8 cellular contexts compared by ENCODE assay signal in genomic region chr11:130894322-130895025, GRCh38. TPM values are rescaled to one million over a fixed set of nuclear protein-coding genes. Genes with fewer than 3 reads are reported as not detected.
DNase-seq lines count a peak whose midpoint lies in the region; ATAC-seq and TF ChIP-seq lines count a peak whose summit lies in the region.

No MANE protein-coding gene starts in this region.

- H3K27me3 ChIP-seq in Karpas-422 (ENCODE audit: low read length) (no peaks in the 10 kb centered on the region), foreskin keratinocyte (no peaks in the 10 kb centered on the region), upper lobe of left lung (no peaks in the 10 kb centered on the region)

- H3K36me3 ChIP-seq in Karpas-422 (ENCODE audit: insufficient read depth, low read length) (peaks cover 11% of the 10 kb centered on the region; the same call in 1 of the 2 replicates), upper lobe of left lung (peaks cover 3 to 88% (median 38%) of the 10 kb centered on the region in 4 donors)

- H3K9me3 ChIP-seq in Karpas-422 (ENCODE audit: low read length) (no peaks in the 10 kb centered on the region), upper lobe of left lung (no peaks in the 10 kb centered on the region)

- H3K4me1 ChIP-seq in Karpas-422 (ENCODE audit: low read length) (no peaks in the 10 kb centered on the region), foreskin keratinocyte (no peaks in the 10 kb centered on the region), upper lobe of left lung (peaks cover 0 to 23% (median 17%) of the 10 kb centered on the region in 4 donors)

- no peaks in the 10 kb centered on the region for H3K9me2 ChIP-seq in Karpas-422 (replicated peaks; ENCODE audit: insufficient read depth, low read length)

- ATAC-seq in GM21576 (IDR thresholded peaks at IDR 0.05; ENCODE audit: unreplicated experiment), result peak; percentile 97
- ATAC-seq in foreskin keratinocyte, result peak; percentile 88
- peak in 1 of 2 donors; percentile 71 for ATAC-seq in upper lobe of left lung (ENCODE audit: low FRiP score in 2 of 2)

- no peak overlapping the region for H3K27ac ChIP-seq in Karpas-422 (ENCODE audit: low read length)
- no peak overlapping the region for H3K27ac ChIP-seq in foreskin keratinocyte
- peak overlapping the region in 1 of 4 donors; percentile 5 for H3K27ac ChIP-seq in upper lobe of left lung

- no peak overlapping the region for H3K9ac ChIP-seq in Karpas-422 (ENCODE audit: low read length)

- no peak for TF ChIP-seq EP300 in upper lobe of left lung (IDR thresholded peaks at IDR 0.05)

- H3K79me2 ChIP-seq in Karpas-422 (ENCODE audit: low read length), result no peaks in the 10 kb centered on the region

- WGBS in upper lobe of left lung, 2 donors, result 32 to 33% methylated on average over 6 of the region's 6 CpGs

- H3K4me3 ChIP-seq in Karpas-422 (ENCODE audit: low read length) (no peak overlapping the region), upper lobe of left lung (no peak overlapping the region)

- DNase-seq in DMS53 treated with DMSO at 0.1 percent for 48 hours (lab: John Stamatoyannopoulos, UW; ENCODE audit: unreplicated experiment), result peak; percentile 69
- peak; percentile 74 for DNase-seq in Karpas-422
- peak; percentile 56 for DNase-seq in RPMI8226
- peak; percentile 27 for DNase-seq in activated T-helper 9 cell treated with anti-CD3 and anti-CD28 coated beads, Interleukin-2, amount 50 U/mL, for 16 hours (ENCODE audit: low read depth)
- DNase-seq in foreskin keratinocyte, result peak in 1 of 2 donors; percentile 32
- peak; percentile 55 for DNase-seq in occipital lobe (lab: John Stamatoyannopoulos, UW)
- DNase-seq in upper lobe of left lung, result peak in 1 of 2 donors; percentile 60

- TF ChIP-seq CTCF in foreskin keratinocyte (conservative IDR thresholded peaks at IDR 0.05), result peak; percentile 82
- peak; percentile 68 to 91 (median 78) for TF ChIP-seq CTCF in upper lobe of left lung (IDR thresholded peaks at IDR 0.05)

- TF ChIP-seq POLR2A in upper lobe of left lung (IDR thresholded peaks at IDR 0.05), result no peak

- no peaks in the 10 kb centered on the region for H4K20me1 ChIP-seq in Karpas-422 (ENCODE audit: insufficient read depth, low read depth, low read length)

- H2AFZ ChIP-seq in Karpas-422 (ENCODE audit: low read length), result no peak overlapping the region

- H3K4me2 ChIP-seq in Karpas-422 (ENCODE audit: low read depth, low read length, poor library complexity, severe bottlenecking), result no peak overlapping the region

RNA-seq across cellular contexts. Expression of gene SNX19, which starts 21.8 kb away (rescaled TPM):
- 23.2 and 30.7 TPM in 2 replicates for total RNA-seq in Karpas-422 (2014; rRNA removed; shearing (Covaris generic); ENCODE audit: low replicate concordance)
- total RNA-seq in foreskin keratinocyte (35.1 and 42.8 TPM in 2 replicates), occipital lobe (46.5 TPM), upper lobe of left lung (100 to 1,000 TPM in 1 of 6 donors, 10 to 100 TPM in 5; 46.4 to 112 (median 80.0) TPM)
- 7.8 and 8.2 TPM in 2 replicates for polyA plus RNA-seq in foreskin keratinocyte
